Comparison of ENCODE assay signal across 8 cellular contexts in genomic region chr2:20135631-20136050, GRCh38.
DNase-seq lines count a peak whose midpoint lies in the region; ATAC-seq and TF ChIP-seq lines count a peak whose summit lies in the region.

No MANE protein-coding gene starts in this region.

- DNase-seq in ELR (ENCODE audit: low read depth) (peak; percentile 73), HL-60 (ENCODE audit: low read depth in 1 of 2, low spot score in 1 of 2) (peak; percentile 23 to 73), RPMI8226 (peak; percentile 88), cardiac fibroblast (ENCODE audit: low read depth in 2 of 2) (peak; percentile 71 to 77), left kidney (ENCODE audit: low read depth, low spot score) (peak; percentile 91), GF-D8 (lab: John Stamatoyannopoulos, UW) (no peak)
- peak; percentile 26 for DNase-seq in stimulated activated CD8-positive, alpha-beta memory T cell treated with anti-CD3 and anti-CD28 coated beads, Interleukin-4, amount 100 ng/mL, for 24 hours (ENCODE audit: low read depth)

- H3K4me3 ChIP-seq in HL-60 (replicated peaks; ENCODE audit: insufficient read depth, low read length) (no peak overlapping the region), cardiac fibroblast (replicated peaks in 1 of 2; ENCODE audit: low read depth in 2 of 2, low read length in 2 of 2) (no peak overlapping the region)

- peak; percentile 95 for ATAC-seq in GM21390 (IDR thresholded peaks at IDR 0.05; ENCODE audit: unreplicated experiment)

- H3K27ac ChIP-seq in HL-60 (replicated peaks), result no peak overlapping the region

- no peaks in the 10 kb centered on the region for H3K27me3 ChIP-seq in HL-60 (ENCODE audit: insufficient read depth, poor library complexity, severe bottlenecking)

- TF ChIP-seq CTCF in HL-60 (IDR thresholded peaks at IDR 0.05; ENCODE audit: insufficient read depth, low read length), result peak; percentile 77
- peak; percentile 87 for TF ChIP-seq CTCF in cardiac fibroblast (IDR thresholded peaks at IDR 0.05; ENCODE audit: low read depth, low read length)
